In genomic region chr3:51350751-51351150, GRCh38 we compare ENCODE assay signal across 18 cellular contexts. TPM values are rescaled to one million over a fixed set of nuclear protein-coding genes. Genes with fewer than 3 reads are reported as not detected.
DNase-seq lines count a peak whose midpoint lies in the region; ATAC-seq and TF ChIP-seq lines count a peak whose summit lies in the region.
"Had no signal": no experiment of that assay in that cellular context is flagged by ENCODE, and none has a peak within 500 bp of the region (broad histone marks: within the 10 kb centered on the region; RNA-seq: fewer than 3 reads in every experiment).

No MANE protein-coding gene starts in this region.

- no peak overlapping the region for H3K4me2 ChIP-seq in GM23248 (ENCODE audit: unreplicated experiment)
- no peak overlapping the region for H3K4me2 ChIP-seq in osteoblast (ENCODE audit: insufficient read depth, low read length)

- H3K9me2 ChIP-seq in GM23248 (ENCODE audit: insufficient read depth): no peaks in the 10 kb centered on the region

- no peak overlapping the region for H3K9ac ChIP-seq in GM23248

- no peaks in the 10 kb centered on the region for H3K9me3 Mint-ChIP-seq in mesothelial cell of epicardium
- H3K9me3 Mint-ChIP-seq: CD8-positive, alpha-beta T cell; HFFc6 had no signal

- H3K27me3 ChIP-seq in GM23248 (replicated peaks; ENCODE audit: insufficient read depth) (no peaks in the 10 kb centered on the region), osteoblast (ENCODE audit: insufficient read depth, low read length) (no peaks in the 10 kb centered on the region)

- H3K27ac ChIP-seq in GM23248 (no peak overlapping the region), osteoblast (ENCODE audit: low read depth, low read length) (no peak overlapping the region)
- H3K27ac ChIP-seq: C4-2B had no signal

- DNase-seq in Ammon's horn (ENCODE audit: low spot score) (peak; percentile 53), GM23248 (peak; percentile 9), cerebellum (ENCODE audit: low spot score) (peak; percentile 87), osteoblast (ENCODE audit: insufficient read length, low spot score, missing footprints) (no peak), mesothelial cell of epicardium (ENCODE audit: low spot score in 2 of 2, unreplicated experiment in 2 of 2) (no peak), omental fat pad (ENCODE audit: low spot score) (no peak)
- DNase-seq: ACHN; CD8-positive, alpha-beta T cell; COR-L47; DMS153; DMS79 treated with DMSO at 0.1 percent for 48 hours; EL; GDM1; HCEC 1CT; HFFc6 had no signal

- H3K36me3 ChIP-seq in GM23248 (ENCODE audit: low read depth): no peaks in the 10 kb centered on the region
- H3K36me3 ChIP-seq in osteoblast (ENCODE audit: insufficient read depth, low read length): no peaks in the 10 kb centered on the region

- no peak overlapping the region for H3K4me3 ChIP-seq in GM23248
- no peak overlapping the region for H3K4me3 ChIP-seq in osteoblast (ENCODE audit: insufficient read depth, low read length)

- TF ChIP-seq CTCF in osteoblast (IDR thresholded peaks at IDR 0.05; ENCODE audit: extremely low read depth, low read depth, low read length): no peak
- no peak for TF ChIP-seq CTCF in mesothelial cell of epicardium (IDR thresholded peaks at IDR 0.05; ENCODE audit: unreplicated experiment)
- TF ChIP-seq CTCF in omental fat pad (IDR thresholded peaks at IDR 0.05): no peak

- no peaks in the 10 kb centered on the region for H3F3A ChIP-seq in GM23248 (ENCODE audit: insufficient read depth)

- H3K4me1 Mint-ChIP-seq in mesothelial cell of epicardium: no peaks in the 10 kb centered on the region
- H3K4me1 Mint-ChIP-seq: B cell had no signal

- no peaks in the 10 kb centered on the region for H3K36me3 Mint-ChIP-seq in mesothelial cell of epicardium

- WGBS in GM23248 (ENCODE audit: low coverage in 1 of 2, low lambda C conversion rate in 2 of 2, missing lambda C conversion rate in 2 of 2), 2 experiments: 33 to 35% methylated on average over 1 of the region's 1 CpG

- H4K20me1 ChIP-seq in GM23248 (ENCODE audit: insufficient read depth): no peaks in the 10 kb centered on the region
- H4K20me1 ChIP-seq in osteoblast (ENCODE audit: insufficient read depth, low read length): no peaks in the 10 kb centered on the region

- no peak for ATAC-seq in omental fat pad (ENCODE audit: low FRiP score)
- ATAC-seq in HG02981 (IDR thresholded peaks at IDR 0.05; ENCODE audit: unreplicated experiment): no peak
- ATAC-seq: CD8-positive, alpha-beta T cell had no signal

- no peaks in the 10 kb centered on the region for H3K9me3 ChIP-seq in GM23248 (ENCODE audit: low read depth)
- no peaks in the 10 kb centered on the region for H3K9me3 ChIP-seq in osteoblast (ENCODE audit: low read depth, low read length)

- H2AFZ ChIP-seq in GM23248 (no peak overlapping the region), osteoblast (ENCODE audit: low read length) (peak overlapping the region; percentile 11)

- in situ Hi-C loops in GM23248 (cut with MboI): no loop called here

- H3K4me3 Mint-ChIP-seq in mesothelial cell of epicardium: no peak overlapping the region
- H3K4me3 Mint-ChIP-seq: B cell; CD8-positive, alpha-beta T cell; HFFc6 had no signal

- H3K27ac Mint-ChIP-seq in mesothelial cell of epicardium: no peak overlapping the region
- H3K27ac Mint-ChIP-seq: B cell; CD8-positive, alpha-beta T cell; HFFc6 had no signal

- no peaks in the 10 kb centered on the region for H3K4me1 ChIP-seq in GM23248 (ENCODE audit: insufficient read depth)
- H3K4me1 ChIP-seq in osteoblast (ENCODE audit: insufficient read depth, low read length): no peaks in the 10 kb centered on the region

- H3K79me2 ChIP-seq in GM23248 (ENCODE audit: insufficient read depth) (no peaks in the 10 kb centered on the region), osteoblast (ENCODE audit: insufficient read depth, low read length) (no peaks in the 10 kb centered on the region)

- no peaks in the 10 kb centered on the region for H3K27me3 Mint-ChIP-seq in mesothelial cell of epicardium (ENCODE audit: low read depth)

RNA-seq across cellular contexts. Expression of gene MANF, which starts 34.3 kb away (rescaled TPM):
- total RNA-seq in GM23248 (2014; rRNA removed; shearing (Covaris generic)): 60.1 and 61.2 TPM in 2 replicates
- polyA plus RNA-seq in GM23248 (2016; fragmentation: Nextera tagmentation; extraction: Ambion mirVana): 31.1 and 35.8 TPM in 2 replicates
- total RNA-seq in cerebellum: 19.3 TPM
- 37.3 and 40.4 TPM in 2 replicates for total RNA-seq in osteoblast
- total RNA-seq in mesothelial cell of epicardium: 99.7 to 112 TPM (median 100 TPM) in 3 replicates
- total RNA-seq in omental fat pad: 10 to 100 TPM; 27.0 to 54.7 (median 39.4) TPM

RNA-seq across cellular contexts. Expression of gene RBM15B, which starts 40.3 kb away (rescaled TPM):
- 21.2 and 21.6 TPM in 2 replicates for total RNA-seq in GM23248 (2014; rRNA removed; shearing (Covaris generic))
- 11.9 and 13.3 TPM in 2 replicates for polyA plus RNA-seq in GM23248 (2016; fragmentation: Nextera tagmentation; extraction: Ambion mirVana)
- 30.5 TPM for total RNA-seq in cerebellum
- 42.4 and 48.9 TPM in 2 replicates for total RNA-seq in osteoblast
- 68.3 to 68.8 TPM (median 68.7 TPM) in 3 replicates for total RNA-seq in mesothelial cell of epicardium
- total RNA-seq in omental fat pad: 10 to 100 TPM; 25.1 to 39.0 (median 27.8) TPM

Comparison
In these comparisons a context has a peak if more than half of its experiments do, and no peak if none do; other contexts are left out.
1. DNase-seq: peak in Ammon's horn (single experiment), GM23248 (single experiment) and cerebellum (single experiment); none in osteoblast (single experiment), mesothelial cell of epicardium (0 of 2) and omental fat pad (single experiment).